ENCODE assay signal across 13 cellular contexts in genomic region chr4:149959391-149959790, GRCh38.
DNase-seq lines count a peak whose midpoint lies in the region; ATAC-seq and TF ChIP-seq lines count a peak whose summit lies in the region.
"Had no signal": no experiment of that assay in that cellular context is flagged by ENCODE, and none has a peak within 500 bp of the region (broad histone marks: within the 10 kb centered on the region; RNA-seq: fewer than 3 reads in every experiment).

No MANE protein-coding gene starts in this region.

- H3K79me2 ChIP-seq in SK-N-SH (ENCODE audit: insufficient read depth), result no peaks in the 10 kb centered on the region

- H3K4me3 ChIP-seq in epithelial cell of esophagus (ENCODE audit: low read length), result no peak overlapping the region
- H3K4me3 ChIP-seq in SK-N-SH (ENCODE audit: low read depth in 2 of 2, low read length in 1 of 2), result no peak overlapping the region

- H3K9me3 ChIP-seq in SK-N-SH, result no peaks in the 10 kb centered on the region

- H3K27me3 ChIP-seq in SK-N-SH (ENCODE audit: insufficient read depth), result no peaks in the 10 kb centered on the region

- no peaks in the 10 kb centered on the region for H3F3A ChIP-seq in SK-N-SH (replicated peaks; ENCODE audit: insufficient read depth)

- DNase-seq in NCI-H2171 treated with DMSO at 0.1 percent for 48 hours (lab: John Stamatoyannopoulos, UW) (peak; percentile 17), NCI-H2171 (lab: John Stamatoyannopoulos, UW) (no peak), LHCN-M2 (ENCODE audit: low read depth) (peak; percentile 19), epithelial cell of esophagus (ENCODE audit: low read depth) (peak; percentile 4), SK-N-SH (no peak), GM20000 (ENCODE audit: low spot score) (no peak)
- DNase-seq: C1 segment of cervical spinal cord; CD4-positive, alpha-beta T cell; DND-41; GDM1; HCEC 1CT; HFFc6 had no signal

- H4K20me1 ChIP-seq in SK-N-SH (ENCODE audit: insufficient read depth), result no peaks in the 10 kb centered on the region

- WGBS in SK-N-SH (ENCODE audit: low lambda C conversion rate), result 100% methylated on average over 1 of the region's 1 CpG

- no peak for TF ChIP-seq EP300 in SK-N-SH (IDR thresholded peaks at IDR 0.05; ENCODE audit: borderline replicate concordance in 1 of 2, low read depth in 1 of 2, low read length in 1 of 2)

- H3K4me2 ChIP-seq in SK-N-SH, result no peak overlapping the region

- TF ChIP-seq RAD21 in SK-N-SH (IDR thresholded peaks at IDR 0.05; ENCODE audit: low read length), result no peak

- H3K36me3 ChIP-seq in SK-N-SH (replicated peaks in 1 of 2; ENCODE audit: control insufficient read depth in 1 of 2, insufficient read depth in 2 of 2, low read length in 1 of 2), result no peaks in the 10 kb centered on the region

- no peak overlapping the region for H2AFZ ChIP-seq in SK-N-SH (ENCODE audit: low read depth)

- TF ChIP-seq CTCF in epithelial cell of esophagus (IDR thresholded peaks at IDR 0.05; ENCODE audit: insufficient read depth, low read depth, low read length, missing control alignments), result no peak
- TF ChIP-seq CTCF in SK-N-SH (IDR thresholded peaks at IDR 0.05), result no peak
- no peak for TF ChIP-seq CTCF in GM20000 (IDR thresholded peaks at IDR 0.05; ENCODE audit: extremely low read depth, missing control alignments)

- CTCF ChIA-PET in SK-N-SH (lab: Yijun Ruan, JAX), result interaction anchor here (0.6 kb wide), 1 partner anchor 22 kb away, joined by 3 read pairs; no protein-coding TSS in a partner anchor

- H3K9me2 ChIP-seq in SK-N-SH, result no peaks in the 10 kb centered on the region

- no peaks in the 10 kb centered on the region for H3K4me1 ChIP-seq in SK-N-SH (ENCODE audit: control insufficient read depth in 1 of 2, insufficient read depth in 2 of 2, low read depth in 1 of 2, low read length in 1 of 2)

- no peak for ATAC-seq in HG02623 (IDR thresholded peaks at IDR 0.05; ENCODE audit: unreplicated experiment)

- no peak overlapping the region for H3K9ac ChIP-seq in SK-N-SH

- no peak overlapping the region for H3K27ac ChIP-seq in SK-N-SH (ENCODE audit: low read depth in 2 of 2, low read length in 1 of 2)

- POLR2A ChIA-PET in SK-N-SH (lab: Yijun Ruan, JAX), result no interaction called here

TF ChIP-seq in SK-N-SH, 30 proteins besides CTCF, POLR2A, EP300 and RAD21:
- no peak for TF ChIP-seq TCF12 (IDR thresholded peaks at IDR 0.05)
- TF ChIP-seq SMC3 (IDR thresholded peaks at IDR 0.05; ENCODE audit: low read depth, low read length), result no peak
- TF ChIP-seq ELF1 (IDR thresholded peaks at IDR 0.05), result no peak
- TF ChIP-seq JUND (IDR thresholded peaks at IDR 0.05), result no peak
- TF ChIP-seq RCOR1 (IDR thresholded peaks at IDR 0.05; ENCODE audit: low read length), result no peak
- TF ChIP-seq CHD2 (IDR thresholded peaks at IDR 0.05; ENCODE audit: low read length, partially characterized antibody), result no peak
- TF ChIP-seq EZH2phosphoT487 (IDR thresholded peaks at IDR 0.05; ENCODE audit: borderline replicate concordance, low read depth), result no peak
- TF ChIP-seq RFX5 (IDR thresholded peaks at IDR 0.05; ENCODE audit: low read length), result no peak
- TF ChIP-seq FOSL2 (IDR thresholded peaks at IDR 0.05; ENCODE audit: borderline replicate concordance, low read depth), result no peak

Comparison
In these comparisons a context has a peak if more than half of its experiments do, and no peak if none do; other contexts are left out.
1. DNase-seq: peak in NCI-H2171 treated with DMSO at 0.1 percent for 48 hours (single experiment), LHCN-M2 (single experiment) and epithelial cell of esophagus (single experiment); none in NCI-H2171 (single experiment), SK-N-SH (single experiment) and GM20000 (single experiment).